Comparison of ENCODE assay signal across 23 cellular contexts in the genomic region with DNA sequence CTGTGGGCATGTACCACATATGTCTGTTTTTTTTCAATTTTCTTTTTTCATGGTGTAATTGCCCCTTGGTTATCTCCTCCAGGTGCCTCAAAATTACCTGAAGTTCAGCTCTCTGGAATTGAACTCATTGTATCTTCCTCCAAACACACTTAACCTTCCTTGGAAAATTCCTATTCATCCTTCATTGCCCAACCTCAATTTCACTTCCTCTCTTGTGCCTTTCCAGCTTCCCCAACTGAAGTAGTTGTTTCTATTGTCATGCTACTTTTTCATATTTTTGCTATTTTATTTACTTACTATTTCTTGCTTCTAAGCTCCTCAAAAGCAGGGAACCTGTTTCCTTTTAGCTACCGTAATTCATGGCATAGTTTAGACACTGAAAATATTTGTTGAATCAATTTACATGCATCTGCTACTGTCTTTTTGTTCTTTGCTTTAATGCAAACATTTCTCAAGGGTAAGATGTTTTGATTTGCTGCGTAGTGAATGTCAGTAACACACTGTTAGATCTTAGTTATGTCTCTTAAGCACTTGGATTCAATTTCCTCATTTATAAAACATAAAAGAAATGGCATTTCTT. TPM values are rescaled to one million over a fixed set of nuclear protein-coding genes. Genes with fewer than 3 reads are reported as not detected.
"Had no signal": no experiment of that assay in that cellular context is flagged by ENCODE, and none has a peak within 500 bp of the region (broad histone marks: within the 10 kb centered on the region; RNA-seq: fewer than 3 reads in every experiment).

No MANE protein-coding gene starts in this region.

- H3K9me3 ChIP-seq: left lung, lower lobe of right lung, ovary, right atrium auricular region, suprapubic skin, tibial artery, upper lobe of left lung, uterus had no signal

- H2AFZ ChIP-seq: neural progenitor cell had no signal

- H3K4me1 Mint-ChIP-seq: immature natural killer cell; memory B cell; neural progenitor cell; stimulated activated effector memory CD8-positive, alpha-beta T cell treated with anti-CD3 and anti-CD28 coated beads, Interleukin-12 subunit alpha, Interleukin-12 subunit beta, amount 100 ng/mL, for 72 hours had no signal

- ATAC-seq: foreskin keratinocyte; left lung; lower lobe of right lung; stimulated activated effector memory CD8-positive, alpha-beta T cell treated with anti-CD3 and anti-CD28 coated beads, Interleukin-12 subunit alpha, Interleukin-12 subunit beta, amount 100 ng/mL, for 72 hours; stimulated activated naive CD8-positive, alpha-beta T cell treated with anti-CD3 and anti-CD28 coated beads, Interleukin-15, Interleukin-2, amounts not matched to agents 100 U/mL and 50 U/mL, for 24 hours had no signal

- H3K27me3 ChIP-seq: foreskin keratinocyte, left lung, neural progenitor cell, ovary, right atrium auricular region, suprapubic skin, tibial artery, upper lobe of left lung, uterus had no signal

- H3K4me2 ChIP-seq: neural progenitor cell had no signal

- H3K36me3 ChIP-seq: left lung, lower lobe of right lung, neural progenitor cell, ovary, right atrium auricular region, suprapubic skin, tibial artery, upper lobe of left lung, uterus had no signal

- H3K27ac ChIP-seq: foreskin keratinocyte, left lung, lower lobe of right lung, neural progenitor cell, ovary, right atrium auricular region, suprapubic skin, tibial artery, upper lobe of left lung, uterus had no signal

- DNase-seq: effector CD4-positive, alpha-beta T cell; endodermal cell; erythroblast; foreskin keratinocyte; immature natural killer cell; left lung; lower lobe of right lung; midbrain; nucleus accumbens; ovary; stimulated activated CD4-positive, alpha-beta T cell treated with anti-CD3 and anti-CD28 coated beads, Interleukin-4, amount 100 ng/mL, for 1 hour; stimulated activated CD8-positive, alpha-beta memory T cell treated with anti-CD3 and anti-CD28 coated beads, Interleukin-4, amount 100 ng/mL, for 48 hours; stimulated activated naive CD8-positive, alpha-beta T cell treated with anti-CD3 and anti-CD28 coated beads, Interleukin-15, Interleukin-2, amounts not matched to agents 100 U/mL and 50 U/mL, for 24 hours; tibial artery; upper lobe of left lung; uterus had no signal

- H3K36me3 Mint-ChIP-seq: immature natural killer cell; memory B cell; natural killer cell treated with Interleukin-12 subunit alpha and Interleukin-12 subunit beta and Interleukin-15 and Interleukin-18, amount 100 ng/mL, for 72 hours; neural progenitor cell; stimulated activated effector memory CD8-positive, alpha-beta T cell treated with anti-CD3 and anti-CD28 coated beads, Interleukin-12 subunit alpha, Interleukin-12 subunit beta, amount 100 ng/mL, for 72 hours had no signal

- H3K4me1 ChIP-seq: left lung, lower lobe of right lung, neural progenitor cell, right atrium auricular region, upper lobe of left lung, uterus had no signal

- H3K27ac Mint-ChIP-seq: endodermal cell; immature natural killer cell; memory B cell; natural killer cell treated with Interleukin-12 subunit alpha and Interleukin-12 subunit beta and Interleukin-15 and Interleukin-18, amount 100 ng/mL, for 72 hours; stimulated activated effector memory CD8-positive, alpha-beta T cell treated with anti-CD3 and anti-CD28 coated beads, Interleukin-12 subunit alpha, Interleukin-12 subunit beta, amount 100 ng/mL, for 72 hours had no signal

- H3K4me3 Mint-ChIP-seq: endodermal cell; immature natural killer cell; memory B cell; natural killer cell treated with Interleukin-12 subunit alpha and Interleukin-12 subunit beta and Interleukin-15 and Interleukin-18, amount 100 ng/mL, for 72 hours; neural progenitor cell; stimulated activated effector memory CD8-positive, alpha-beta T cell treated with anti-CD3 and anti-CD28 coated beads, Interleukin-12 subunit alpha, Interleukin-12 subunit beta, amount 100 ng/mL, for 72 hours had no signal

- H3K9ac ChIP-seq: neural progenitor cell had no signal

- H3K4me3 ChIP-seq: left lung, lower lobe of right lung, neural progenitor cell, ovary, right atrium auricular region, suprapubic skin, tibial artery, upper lobe of left lung, uterus had no signal

RNA-seq across cellular contexts. Expression of a gene that starts 37.0 kb away (rescaled TPM):
- total RNA-seq: endothelial cell of umbilical vein; natural killer cell treated with Interleukin-12 subunit alpha and Interleukin-12 subunit beta and Interleukin-15 and Interleukin-18, amount 100 ng/mL, for 72 hours had no signal
